In genomic region chr19:3826163-3826562, GRCh38 we compare ENCODE assay signal across 30 cellular contexts. TPM values are rescaled to one million over a fixed set of nuclear protein-coding genes. Genes with fewer than 3 reads are reported as not detected.
"Had no signal": no experiment of that assay in that cellular context is flagged by ENCODE, and none has a peak within 500 bp of the region (broad histone marks: within the 10 kb centered on the region; RNA-seq: fewer than 3 reads in every experiment).

No MANE protein-coding gene starts in this region.

- H3K4me1 Mint-ChIP-seq: endodermal cell, WTC11 had no signal

- H3K4me3 Mint-ChIP-seq: activated CD4-positive, alpha-beta T cell treated with anti-CD3 and anti-CD28 coated beads, Interleukin-2, amount 10 ng/mL, durations not matched to agents 7 days and 5 days; activated CD8-positive, alpha-beta T cell treated with anti-CD3 and anti-CD28 coated beads for 36 hours; activated T-cell treated with anti-CD3 and anti-CD28 coated beads, Interleukin-2, amount 50 U/mL, for 72 hours; endodermal cell; nephron; stimulated activated memory B cell treated with anti-CD40 and anti-IgM and Interleukin-4, amounts not matched to agents 10 μg/mL and 1 μg/mL and 100 μg/mL, for 72 hours; WTC11 had no signal

- H3K27ac Mint-ChIP-seq: activated CD8-positive, alpha-beta T cell treated with anti-CD3 and anti-CD28 coated beads for 36 hours; activated T-cell treated with anti-CD3 and anti-CD28 coated beads, Interleukin-2, amount 50 U/mL, for 72 hours; endodermal cell; nephron; progenitor cell of endocrine pancreas; stimulated activated memory B cell treated with anti-CD40 and anti-IgM and Interleukin-4, amounts not matched to agents 10 μg/mL and 1 μg/mL and 100 μg/mL, for 72 hours had no signal

- H3K27me3 Mint-ChIP-seq: activated CD4-positive, alpha-beta T cell treated with anti-CD3 and anti-CD28 coated beads, Interleukin-2, amount 10 ng/mL, durations not matched to agents 7 days and 5 days; activated CD8-positive, alpha-beta T cell treated with anti-CD3 and anti-CD28 coated beads for 36 hours had no signal

- H3K36me3 Mint-ChIP-seq: activated naive CD4-positive, alpha-beta T cell treated with anti-CD3 and anti-CD28 coated beads, Interleukin-2, amount 50 U/mL, for 72 hours; stimulated activated memory B cell treated with anti-CD40 and anti-IgM and Interleukin-4, amounts not matched to agents 10 μg/mL and 1 μg/mL and 100 μg/mL, for 72 hours; WTC11 had no signal

- ATAC-seq: activated CD8-positive, alpha-beta T cell treated with anti-CD3 and anti-CD28 coated beads for 36 hours; activated naive CD4-positive, alpha-beta T cell treated with anti-CD3 and anti-CD28 coated beads, Interleukin-2, amount 50 U/mL, for 72 hours; activated T-cell treated with anti-CD3 and anti-CD28 coated beads, Interleukin-2, amount 50 U/mL, for 72 hours; left lobe of liver; mucosa of descending colon; sciatic nerve; stimulated activated memory B cell treated with anti-CD40 and anti-IgM and Interleukin-4, amounts not matched to agents 10 μg/mL and 1 μg/mL and 100 μg/mL, for 72 hours; WTC11 had no signal

- DNase-seq: activated CD4-positive, alpha-beta T cell treated with anti-CD3 and anti-CD28 coated beads for 1 hour; activated CD4-positive, alpha-beta T cell treated with anti-CD3 and anti-CD28 coated beads, Interleukin-2, amount 10 ng/mL, durations not matched to agents 7 days and 5 days; activated CD8-positive, alpha-beta T cell treated with anti-CD3 and anti-CD28 coated beads for 36 hours; activated naive CD4-positive, alpha-beta T cell; activated T-cell treated with anti-CD3 and anti-CD28 coated beads for 4 hours; activated T-cell treated with anti-CD3 and anti-CD28 coated beads, Interleukin-2, amount 50 U/mL, for 72 hours; central memory CD4-positive, alpha-beta T cell; endodermal cell; foreskin fibroblast; heart left ventricle; hypothalamus; kidney glomerular epithelial cell; lower lobe of right lung; mucosa of descending colon; ovary; stimulated activated CD4-positive, alpha-beta T cell treated with anti-CD3 and anti-CD28 coated beads, Interleukin-4, amount 100 ng/mL, for 24 hours; stomach; T-helper 2 cell; thyroid gland; upper lobe of left lung had no signal

- H3K9me3 Mint-ChIP-seq: activated CD4-positive, alpha-beta T cell treated with anti-CD3 and anti-CD28 coated beads, Interleukin-2, amount 10 ng/mL, durations not matched to agents 7 days and 5 days; activated CD8-positive, alpha-beta T cell treated with anti-CD3 and anti-CD28 coated beads for 36 hours; activated naive CD4-positive, alpha-beta T cell treated with anti-CD3 and anti-CD28 coated beads, Interleukin-2, amount 50 U/mL, for 72 hours; activated T-cell treated with anti-CD3 and anti-CD28 coated beads, Interleukin-2, amount 50 U/mL, for 72 hours; endodermal cell; nephron; stimulated activated memory B cell treated with anti-CD40 and anti-IgM and Interleukin-4, amounts not matched to agents 10 μg/mL and 1 μg/mL and 100 μg/mL, for 72 hours; WTC11 had no signal

RNA-seq across cellular contexts. Expression of gene ZFR2, which starts 42.7 kb away (rescaled TPM):
- total RNA-seq: esophagus mucosa, left lobe of liver, mesenteric fat pad, thyroid gland had no signal

RNA-seq across cellular contexts. Expression of gene RAX2, which starts 54.1 kb away (rescaled TPM):
- total RNA-seq: activated CD4-positive, alpha-beta T cell treated with anti-CD3 and anti-CD28 coated beads, Interleukin-2, amount 10 ng/mL, durations not matched to agents 7 days and 5 days; activated CD8-positive, alpha-beta T cell treated with anti-CD3 and anti-CD28 coated beads for 36 hours; activated naive CD4-positive, alpha-beta T cell treated with anti-CD3 and anti-CD28 coated beads, Interleukin-2, amount 50 U/mL, for 72 hours; activated T-cell treated with anti-CD3 and anti-CD28 coated beads, Interleukin-2, amount 50 U/mL, for 72 hours; endodermal cell; esophagus mucosa; heart left ventricle; left lobe of liver; lower lobe of right lung; mesenteric fat pad; mucosa of descending colon; progenitor cell of endocrine pancreas; renal cortical epithelial cell; sciatic nerve; stomach; thyroid gland; upper lobe of left lung had no signal

RNA-seq across cellular contexts. Expression of gene ATCAY, which starts 54.3 kb away (rescaled TPM):
- total RNA-seq: activated CD4-positive, alpha-beta T cell treated with anti-CD3 and anti-CD28 coated beads, Interleukin-2, amount 10 ng/mL, durations not matched to agents 7 days and 5 days; activated CD8-positive, alpha-beta T cell treated with anti-CD3 and anti-CD28 coated beads for 36 hours; esophagus mucosa; heart left ventricle; left lobe of liver; lower lobe of right lung; mesenteric fat pad; renal cortical epithelial cell; sciatic nerve; upper lobe of left lung had no signal
